In the genomic region with DNA sequence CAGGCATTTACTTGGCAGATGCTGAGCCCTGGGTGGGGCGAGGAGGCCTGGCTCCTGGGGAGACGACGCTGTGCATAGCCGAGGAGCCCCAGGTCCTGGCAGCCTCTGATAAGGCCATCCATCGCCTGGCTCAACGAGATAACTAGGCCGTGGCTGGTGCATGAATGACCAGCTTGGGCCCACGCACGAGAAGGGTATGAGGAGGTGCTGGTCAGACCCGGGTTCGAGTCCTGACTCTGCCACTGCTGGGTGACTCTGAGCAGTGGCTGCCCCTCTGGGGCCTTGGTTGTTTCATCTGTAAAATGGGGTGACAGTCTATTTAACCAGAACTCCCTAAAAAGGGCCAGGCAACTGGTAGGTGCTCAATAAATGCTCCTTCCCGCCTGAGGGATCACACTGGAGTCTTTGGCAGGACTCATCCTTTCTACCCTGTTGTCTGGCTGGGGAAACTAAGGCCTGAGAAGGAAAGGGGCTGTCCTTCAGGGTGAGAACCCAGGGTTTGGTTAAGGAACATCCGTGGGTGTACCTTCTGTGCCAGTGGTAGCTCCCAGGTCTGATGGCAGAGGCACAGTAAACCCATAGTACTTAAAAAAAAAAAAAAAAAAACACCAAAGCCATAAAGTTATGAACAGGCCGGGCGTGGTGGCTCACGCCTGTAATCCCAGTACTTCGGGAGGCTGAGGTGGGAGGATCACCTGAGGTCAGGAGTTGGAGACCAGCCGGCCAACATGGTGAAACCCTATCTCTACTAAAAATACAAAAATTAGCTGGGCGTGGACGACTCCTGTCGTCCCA, we compare ENCODE assay signal across 8 cellular contexts. TPM values are rescaled to one million over a fixed set of nuclear protein-coding genes. Genes with fewer than 3 reads are reported as not detected.
DNase-seq lines count a peak whose midpoint lies in the region; ATAC-seq and TF ChIP-seq lines count a peak whose summit lies in the region.

No MANE protein-coding gene starts in this region.

- no peak overlapping the region for H3K9ac ChIP-seq in liver (ENCODE audit: low read depth in 1 of 2, low read length in 2 of 2)

- no peaks in the 10 kb centered on the region for H3K9me3 Mint-ChIP-seq in activated CD4-positive, alpha-beta T cell treated with anti-CD3 and anti-CD28 coated beads, Interleukin-2, amount 10 ng/mL, durations not matched to agents 7 days and 5 days
- H3K9me3 Mint-ChIP-seq in activated T-cell treated with anti-CD3 and anti-CD28 coated beads, Interleukin-2, amount 50 U/mL, for 72 hours = no peaks in the 10 kb centered on the region

- H3K4me1 ChIP-seq in liver (ENCODE audit: control insufficient read depth in 4 of 4, insufficient read depth in 4 of 4, low read length in 3 of 4) = peaks cover 4 to 13% (median 8%) of the 10 kb centered on the region in 4 donors
- peaks cover 4 to 17% of the 10 kb centered on the region in 2 donors for H3K4me1 ChIP-seq in thyroid gland

- no peak for ATAC-seq in activated T-cell treated with anti-CD3 and anti-CD28 coated beads, Interleukin-2, amount 50 U/mL, for 72 hours (replicated peaks in 1 of 2)
- ATAC-seq in HG03460 (IDR thresholded peaks at IDR 0.05; ENCODE audit: unreplicated experiment) = no peak

- no peak for TF ChIP-seq POLR2A in thyroid gland (IDR thresholded peaks at IDR 0.05)

- no peak for TF ChIP-seq RAD21 in liver (IDR thresholded peaks at IDR 0.05)

- no peak for DNase-seq in activated CD4-positive, alpha-beta T cell treated with anti-CD3 and anti-CD28 coated beads, Interleukin-2, amount 10 ng/mL, durations not matched to agents 7 days and 5 days
- no peak for DNase-seq in activated CD4-positive, alpha-beta T cell treated with anti-CD3 and anti-CD28 coated beads for 48 hours
- DNase-seq in activated T-cell treated with anti-CD3 and anti-CD28 coated beads, Interleukin-2, amount 50 U/mL, for 72 hours = no peak
- DNase-seq in thyroid gland = no peak
- no peak for DNase-seq in DMS79 treated with DMSO at 0.1 percent for 48 hours (lab: John Stamatoyannopoulos, UW)
- DNase-seq in stimulated activated CD8-positive, alpha-beta memory T cell treated with anti-CD3 and anti-CD28 coated beads, Interleukin-4, amount 100 ng/mL, for 48 hours = no peak

- no peaks in the 10 kb centered on the region for H3K27me3 ChIP-seq in liver (ENCODE audit: control insufficient read depth in 4 of 4, insufficient read depth in 4 of 4, low read length in 3 of 4)
- no peaks in the 10 kb centered on the region for H3K27me3 ChIP-seq in thyroid gland

- no peaks in the 10 kb centered on the region for H3K9me3 ChIP-seq in liver (ENCODE audit: control insufficient read depth in 4 of 4, low read length in 3 of 4)
- no peaks in the 10 kb centered on the region for H3K9me3 ChIP-seq in thyroid gland

- peaks cover 2% of the 10 kb centered on the region for H3K27me3 Mint-ChIP-seq in activated CD4-positive, alpha-beta T cell treated with anti-CD3 and anti-CD28 coated beads, Interleukin-2, amount 10 ng/mL, durations not matched to agents 7 days and 5 days
- H3K27me3 Mint-ChIP-seq in activated T-cell treated with anti-CD3 and anti-CD28 coated beads, Interleukin-2, amount 50 U/mL, for 72 hours (ENCODE audit: low read depth) = no peaks in the 10 kb centered on the region

- H3K36me3 ChIP-seq in liver (ENCODE audit: control insufficient read depth in 4 of 4, insufficient read depth in 3 of 4, low read depth in 1 of 4, low read length in 3 of 4) = no peaks in the 10 kb centered on the region
- H3K36me3 ChIP-seq in thyroid gland = no peaks in the 10 kb centered on the region

- peaks cover 7% of the 10 kb centered on the region for H3K36me3 Mint-ChIP-seq in activated CD4-positive, alpha-beta T cell treated with anti-CD3 and anti-CD28 coated beads, Interleukin-2, amount 10 ng/mL, durations not matched to agents 7 days and 5 days (ENCODE audit: low read depth)
- peaks cover 2 to 5% of the 10 kb centered on the region in 2 donors for H3K36me3 Mint-ChIP-seq in activated T-cell treated with anti-CD3 and anti-CD28 coated beads, Interleukin-2, amount 50 U/mL, for 72 hours (ENCODE audit: insufficient read depth in 2 of 2)

- intact Hi-C loops in thyroid gland (cut with DNase I) = loop anchor here (2.0 to 10.0 kb wide), 3 partner anchors 57 to 155 kb away; partner anchors contain the start of gene PIK3R2

- H3K4me3 ChIP-seq in liver (ENCODE audit: low read depth in 1 of 3, low read length in 3 of 3) (no peak overlapping the region), thyroid gland (replicated peaks in 1 of 3) (no peak overlapping the region)

- H3K27ac ChIP-seq in liver (ENCODE audit: low read depth in 1 of 2, low read length in 2 of 2) = peak overlapping the region; percentile 4 to 60
- H3K27ac ChIP-seq in thyroid gland = peak overlapping the region; percentile 87 to 95 (median 95)

- peak overlapping the region; percentile 90 for H3K4me3 Mint-ChIP-seq in activated CD4-positive, alpha-beta T cell treated with anti-CD3 and anti-CD28 coated beads, Interleukin-2, amount 10 ng/mL, durations not matched to agents 7 days and 5 days
- peak overlapping the region; percentile 74 to 86 for H3K4me3 Mint-ChIP-seq in activated T-cell treated with anti-CD3 and anti-CD28 coated beads, Interleukin-2, amount 50 U/mL, for 72 hours

- peak overlapping the region; percentile 100 for H3K27ac Mint-ChIP-seq in activated CD4-positive, alpha-beta T cell treated with anti-CD3 and anti-CD28 coated beads, Interleukin-2, amount 10 ng/mL, durations not matched to agents 7 days and 5 days
- H3K27ac Mint-ChIP-seq in activated T-cell treated with anti-CD3 and anti-CD28 coated beads, Interleukin-2, amount 50 U/mL, for 72 hours = peak overlapping the region; percentile 87

- peaks cover 38% of the 10 kb centered on the region for H3K4me1 Mint-ChIP-seq in activated CD4-positive, alpha-beta T cell treated with anti-CD3 and anti-CD28 coated beads, Interleukin-2, amount 10 ng/mL, durations not matched to agents 7 days and 5 days
- H3K4me1 Mint-ChIP-seq in activated T-cell treated with anti-CD3 and anti-CD28 coated beads, Interleukin-2, amount 50 U/mL, for 72 hours (ENCODE audit: low read depth) = peaks cover 22% of the 10 kb centered on the region

- POLR2A ChIA-PET in activated CD4-positive, alpha-beta T cell treated with anti-CD3 and anti-CD28 coated beads, Interleukin-2, amount 10 ng/mL, durations not matched to agents 7 days and 5 days (lab: Charles Lee) = no interaction called here

- WGBS in liver = 84% methylated on average over 21 of the region's 21 CpGs
- 86 to 88% methylated on average over 21 of the region's 21 CpGs for WGBS in thyroid gland, 2 donors

- no peak for TF ChIP-seq CTCF in liver (IDR thresholded peaks at IDR 0.05; ENCODE audit: low read depth, low read length, missing input control)
- TF ChIP-seq CTCF in thyroid gland (IDR thresholded peaks at IDR 0.05) = no peak

- CTCF ChIA-PET in activated CD4-positive, alpha-beta T cell treated with anti-CD3 and anti-CD28 coated beads, Interleukin-2, amount 10 ng/mL, durations not matched to agents 7 days and 5 days (lab: Charles Lee) = interaction anchor here (0.8 to 2.1 kb wide), 5 partner anchors 54 to 140 kb away, joined by 5 to 14 read pairs (median 6); partner anchors contain the start of genes CCDC124 and RPL18A

TF ChIP-seq in liver, 16 proteins besides CTCF, POLR2A, EP300 and RAD21 (continues in another document):
- TF ChIP-seq TAF1 (conservative IDR thresholded peaks at IDR 0.05) (no peak), JUND (IDR thresholded peaks at IDR 0.05) (no peak), FOXA2 (IDR thresholded peaks at IDR 0.05) (no peak), HNF4A (conservative IDR thresholded peaks at IDR 0.05) (no peak), EGR1 (IDR thresholded peaks at IDR 0.05; ENCODE audit: low read depth in 2 of 2) (no peak), ATF3 (IDR thresholded peaks at IDR 0.05) (no peak), RXRA (IDR thresholded peaks at IDR 0.05) (no peak), FOXA1 (IDR thresholded peaks at IDR 0.05) (no peak), SP1 (IDR thresholded peaks at IDR 0.05) (no peak), GABPA (IDR thresholded peaks at IDR 0.05 in 1 of 2, conservative IDR thresholded peaks at IDR 0.05 in 1 of 2) (no peak), HNF4G (IDR thresholded peaks at IDR 0.05) (no peak), ZBTB33 (IDR thresholded peaks at IDR 0.05) (no peak)

RNA-seq across cellular contexts. Expression of gene ARRDC2, which starts 8.1 kb away (rescaled TPM):
- 10 to 100 TPM; 40.1 to 51.1 TPM for total RNA-seq in activated CD4-positive, alpha-beta T cell treated with anti-CD3 and anti-CD28 coated beads, Interleukin-2, amount 10 ng/mL, durations not matched to agents 7 days and 5 days
- total RNA-seq in activated T-cell treated with anti-CD3 and anti-CD28 coated beads, Interleukin-2, amount 50 U/mL, for 72 hours = 10 to 100 TPM; 41.4 to 47.9 TPM
- 10 to 100 TPM in 1 of 2 donors, 1 to 10 TPM in 1; 7.6 to 32.3 TPM for total RNA-seq in liver
- 1 to 10 TPM; 2.7 to 5.3 TPM for polyA plus RNA-seq in liver
- 100 to 1,000 TPM in 2 of 4 donors, 10 to 100 TPM in 2; 51.1 to 120 (median 82.8) TPM for total RNA-seq in thyroid gland

RNA-seq across cellular contexts. Expression of gene KCNN1, which starts 33.0 kb away (rescaled TPM):
- total RNA-seq in activated CD4-positive, alpha-beta T cell treated with anti-CD3 and anti-CD28 coated beads, Interleukin-2, amount 10 ng/mL, durations not matched to agents 7 days and 5 days = not detected
- total RNA-seq in activated T-cell treated with anti-CD3 and anti-CD28 coated beads, Interleukin-2, amount 50 U/mL, for 72 hours = 1 to 10 TPM in 1 of 2 donors, under 1 TPM in 1; 0.69 to 1.2 TPM
- under 1 TPM; 0.05 to 0.08 TPM for total RNA-seq in liver
- polyA plus RNA-seq in liver = under 1 TPM in 1 of 2 donors, not detected in 1; 0.05 TPM
- total RNA-seq in thyroid gland = under 1 TPM in 1 of 4 donors, not detected in 3; 0.22 TPM
